Comparison of ENCODE assay signal across 8 cellular contexts in genomic region chr15:40367673-40368611, GRCh38. TPM values are rescaled to one million over a fixed set of nuclear protein-coding genes. Genes with fewer than 3 reads are reported as not detected.
DNase-seq lines count a peak whose midpoint lies in the region; ATAC-seq and TF ChIP-seq lines count a peak whose summit lies in the region.

No MANE protein-coding gene starts in this region.

- H3K27ac ChIP-seq in cardiac muscle cell (no peak overlapping the region), tibial artery (peak overlapping the region; percentile 29 to 48)

- intact Hi-C loops in tibial artery (cut with DNase I; ENCODE audit: low total_unique reads): loop anchor here (1.0 to 10.0 kb wide), 3 partner anchors 47 to 83 kb away; partner anchors contain the start of gene ANKRD63

- peaks cover 10 to 14% (median 12%) of the 10 kb centered on the region in 3 donors for H3K4me1 Mint-ChIP-seq in IgD-negative memory B cell

- TF ChIP-seq CTCF in cardiac muscle cell (IDR thresholded peaks at IDR 0.05; ENCODE audit: low read depth, low read length) (peak; percentile 75), tibial artery (IDR thresholded peaks at IDR 0.05) (peak; percentile 85 to 94)

- H3K4me3 ChIP-seq in cardiac muscle cell (no peak overlapping the region), tibial artery (peak overlapping the region; percentile 36 to 48)

- H3K36me3 ChIP-seq in cardiac muscle cell (no peaks in the 10 kb centered on the region), tibial artery (no peaks in the 10 kb centered on the region)

- ATAC-seq in GM21447 (IDR thresholded peaks at IDR 0.05; ENCODE audit: unreplicated experiment): peak; percentile 90
- ATAC-seq in activated naive CD4-positive, alpha-beta T cell treated with anti-CD3 and anti-CD28 coated beads, Interleukin-2, amount 50 U/mL, for 72 hours: peak; percentile 95 to 96

- H3K4me1 ChIP-seq in cardiac muscle cell (ENCODE audit: low read depth): no peaks in the 10 kb centered on the region
- H3K4me1 ChIP-seq in tibial artery: peaks cover 0 to 21% (median 17%) of the 10 kb centered on the region in 4 donors

- H3K27ac Mint-ChIP-seq in IgD-negative memory B cell: peak overlapping the region; percentile 50 to 92 (median 71)
- H3K27ac Mint-ChIP-seq in activated naive CD4-positive, alpha-beta T cell treated with anti-CD3 and anti-CD28 coated beads, Interleukin-2, amount 50 U/mL, for 72 hours: peak overlapping the region; percentile 44 to 50

- H3K9me3 ChIP-seq in cardiac muscle cell (ENCODE audit: low read depth) (no peaks in the 10 kb centered on the region), tibial artery (no peaks in the 10 kb centered on the region)

- no peaks in the 10 kb centered on the region for H3K27me3 Mint-ChIP-seq in IgD-negative memory B cell

- peaks cover 2% of the 10 kb centered on the region for H3K36me3 Mint-ChIP-seq in IgD-negative memory B cell
- peaks cover 0 to 6% of the 10 kb centered on the region in 2 donors for H3K36me3 Mint-ChIP-seq in activated naive CD4-positive, alpha-beta T cell treated with anti-CD3 and anti-CD28 coated beads, Interleukin-2, amount 50 U/mL, for 72 hours

- H3K27me3 ChIP-seq in cardiac muscle cell (peaks cover 8% of the 10 kb centered on the region), tibial artery (no peaks in the 10 kb centered on the region)

- no peaks in the 10 kb centered on the region for H3K9me3 Mint-ChIP-seq in IgD-negative memory B cell
- H3K9me3 Mint-ChIP-seq in activated naive CD4-positive, alpha-beta T cell treated with anti-CD3 and anti-CD28 coated beads, Interleukin-2, amount 50 U/mL, for 72 hours: no peaks in the 10 kb centered on the region

- DNase-seq in COLO829 (ENCODE audit: low spot score) (peak; percentile 51), SK-N-DZ (ENCODE audit: low spot score) (peak; percentile 75), cardiac muscle cell (ENCODE audit: low read depth in 1 of 2, low spot score in 1 of 2) (peak; percentile 91 to 94), pons (ENCODE audit: low spot score) (peak; percentile 60), tibial artery (peak; percentile 74 to 91)
- DNase-seq in activated naive CD4-positive, alpha-beta T cell treated with anti-CD3 and anti-CD28 coated beads, Interleukin-2, amount 50 U/mL, for 72 hours (ENCODE audit: low spot score in 2 of 2): peak; percentile 87 to 90

- H3K4me3 Mint-ChIP-seq in IgD-negative memory B cell: peak overlapping the region; percentile 81 to 95 (median 88)

RNA-seq across cellular contexts. Expression of gene DISP2, which starts 9.9 kb away (rescaled TPM):
- 0.19 TPM for polyA plus RNA-seq in IgD-negative memory B cell
- 1.2 and 1.4 TPM in 2 replicates for polyA plus RNA-seq in SK-N-DZ (2014; cell fraction: cytosol; rRNA removed)
- 1.0 and 1.7 TPM in 2 replicates for polyA plus RNA-seq in SK-N-DZ (2014; cell fraction: nucleus; rRNA removed)
- under 1 TPM; 0.06 to 0.50 TPM for total RNA-seq in activated naive CD4-positive, alpha-beta T cell treated with anti-CD3 and anti-CD28 coated beads, Interleukin-2, amount 50 U/mL, for 72 hours
- total RNA-seq in cardiac muscle cell: 0.15 and 0.21 TPM in 2 replicates
- polyA plus RNA-seq in cardiac muscle cell: 0.05 TPM in 1 of 2 replicates, not detected in the other

RNA-seq across cellular contexts. Expression of gene KNSTRN, which starts 14.6 kb away (rescaled TPM):
- polyA plus RNA-seq in IgD-negative memory B cell (4.6 TPM), cardiac muscle cell (23.0 and 76.5 TPM in 2 replicates)
- 176 and 184 TPM in 2 replicates for polyA plus RNA-seq in SK-N-DZ (2014; cell fraction: cytosol; rRNA removed)
- polyA plus RNA-seq in SK-N-DZ (2014; cell fraction: nucleus; rRNA removed): 115 and 116 TPM in 2 replicates
- 10 to 100 TPM; 48.6 to 96.4 TPM for total RNA-seq in activated naive CD4-positive, alpha-beta T cell treated with anti-CD3 and anti-CD28 coated beads, Interleukin-2, amount 50 U/mL, for 72 hours
- total RNA-seq in cardiac muscle cell: 25.6 and 84.3 TPM in 2 replicates

RNA-seq across cellular contexts. Expression of gene PHGR1, which starts 17.1 kb away (rescaled TPM):
- polyA plus RNA-seq in IgD-negative memory B cell (not detected), cardiac muscle cell (not detected in 2 replicates)
- not detected in 2 replicates for polyA plus RNA-seq in SK-N-DZ (2014; cell fraction: cytosol; rRNA removed)
- polyA plus RNA-seq in SK-N-DZ (2014; cell fraction: nucleus; rRNA removed): not detected in 2 replicates
- total RNA-seq in activated naive CD4-positive, alpha-beta T cell treated with anti-CD3 and anti-CD28 coated beads, Interleukin-2, amount 50 U/mL, for 72 hours: not detected
- not detected in 2 replicates for total RNA-seq in cardiac muscle cell

RNA-seq across cellular contexts. Expression of gene CCDC9B, which starts 27.2 kb away (rescaled TPM):
- polyA plus RNA-seq in IgD-negative memory B cell (0.11 TPM), cardiac muscle cell (12.5 and 14.6 TPM in 2 replicates)
- 0.39 and 2.8 TPM in 2 replicates for polyA plus RNA-seq in SK-N-DZ (2014; cell fraction: cytosol; rRNA removed)
- 4.7 and 9.8 TPM in 2 replicates for polyA plus RNA-seq in SK-N-DZ (2014; cell fraction: nucleus; rRNA removed)
- 1 to 10 TPM; 1.6 to 2.8 TPM for total RNA-seq in activated naive CD4-positive, alpha-beta T cell treated with anti-CD3 and anti-CD28 coated beads, Interleukin-2, amount 50 U/mL, for 72 hours
- total RNA-seq in cardiac muscle cell: 8.2 and 9.6 TPM in 2 replicates

RNA-seq across cellular contexts. Expression of gene IVD, which starts 37.7 kb away (rescaled TPM):
- polyA plus RNA-seq in IgD-negative memory B cell (55.5 TPM), cardiac muscle cell (114 and 130 TPM in 2 replicates)
- 15.4 and 25.4 TPM in 2 replicates for polyA plus RNA-seq in SK-N-DZ (2014; cell fraction: cytosol; rRNA removed)
- polyA plus RNA-seq in SK-N-DZ (2014; cell fraction: nucleus; rRNA removed): 44.9 and 45.8 TPM in 2 replicates
- 10 to 100 TPM; 45.2 to 66.9 TPM for total RNA-seq in activated naive CD4-positive, alpha-beta T cell treated with anti-CD3 and anti-CD28 coated beads, Interleukin-2, amount 50 U/mL, for 72 hours
- total RNA-seq in cardiac muscle cell: 75.2 and 96.1 TPM in 2 replicates
